Comparison of ENCODE assay signal across 34 cellular contexts in the genomic region with DNA sequence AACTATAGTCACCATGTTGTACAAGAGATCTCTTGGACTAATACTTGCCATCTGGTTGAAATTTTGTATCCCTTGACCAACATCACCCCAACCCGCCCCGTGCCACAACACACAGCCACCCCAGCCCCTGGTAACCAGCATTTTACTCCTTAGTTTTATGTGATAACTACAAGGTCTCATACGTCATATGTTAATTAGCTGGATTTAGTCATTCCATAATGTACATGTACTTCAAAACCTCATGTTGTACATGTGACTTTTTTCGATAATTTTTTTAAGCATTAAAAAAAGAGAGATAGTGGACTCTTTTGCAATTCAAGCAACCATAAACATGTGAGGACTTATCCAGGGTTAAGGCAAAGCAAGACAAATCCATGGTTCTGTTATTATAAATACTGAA.
"Had no signal": no experiment of that assay in that cellular context is flagged by ENCODE, and none has a peak within 500 bp of the region (broad histone marks: within the 10 kb centered on the region; RNA-seq: fewer than 3 reads in every experiment).

No MANE protein-coding gene starts in this region.

- DNase-seq: activated effector memory CD4-positive, alpha-beta T cell treated with anti-CD3 and anti-CD28 coated beads, Interleukin-2, amount 50 U/mL, for 16 hours; activated effector memory CD4-positive, alpha-beta T cell treated with Interleukin-2 at 50 U/mL for 16 hours; activated gamma-delta T cell; activated gamma-delta T cell treated with Interleukin-2 at 50 U/mL for 16 hours; activated naive CD4-positive, alpha-beta T cell; activated naive CD4-positive, alpha-beta T cell treated with anti-CD3 and anti-CD28 coated beads for 36 hours; activated naive CD4-positive, alpha-beta T cell treated with anti-CD3 and anti-CD28 coated beads, Interleukin-2, amount 10 ng/mL, durations not matched to agents 7 days and 5 days; activated naive CD4-positive, alpha-beta T cell treated with anti-CD3 and anti-CD28 coated beads, Interleukin-2, amount 50 U/mL, for 16 hours; activated naive CD4-positive, alpha-beta T cell treated with Interleukin-2 at 50 U/mL for 16 hours; activated naive CD8-positive, alpha-beta T cell treated with anti-CD3 and anti-CD28 coated beads for 36 hours; activated naive CD8-positive, alpha-beta T cell treated with anti-CD3 and anti-CD28 coated beads, Interleukin-2, amount 10 ng/mL, durations not matched to agents 7 days and 5 days; activated naive CD8-positive, alpha-beta T cell treated with anti-CD3 and anti-CD28 coated beads, Interleukin-2, amount 50 U/mL, for 24 hours; activated T-cell treated with anti-CD3 and anti-CD28 coated beads, Interleukin-2, amount 50 U/mL, for 1 hour; activated T-cell treated with anti-CD3 and anti-CD28 coated beads, Interleukin-2, amount 50 U/mL, for 24 hours; activated T-cell treated with anti-CD3 and anti-CD28 coated beads, Interleukin-2, amount 50 U/mL, for 4 hours; activated T-cell treated with anti-CD3 and anti-CD28 coated beads, Interleukin-2, amount 50 U/mL, for 48 hours; activated T-cell treated with anti-CD3 and anti-CD28 coated beads, Interleukin-2, amount 50 U/mL, for 72 hours; adrenal gland; amniotic stem cell; amygdala; anterior cingulate cortex; aorta; body of pancreas; brain microvascular endothelial cell; caudate nucleus; central memory CD4-positive, alpha-beta T cell; cerebellar nuclear complex had no signal

- H3K27me3 ChIP-seq: adrenal gland, ascending aorta, body of pancreas, brain microvascular endothelial cell, breast epithelium, cardiac muscle cell had no signal

- H3K4me3 ChIP-seq: adrenal gland, ascending aorta, body of pancreas, breast epithelium, cardiac muscle cell had no signal

- FAIRE-seq: astrocyte, bronchial epithelial cell had no signal

- H3K9me3 ChIP-seq: adrenal gland, ascending aorta, body of pancreas, breast epithelium had no signal

- H3K36me3 ChIP-seq: adrenal gland, ascending aorta, brain microvascular endothelial cell, breast epithelium, cardiac muscle cell had no signal

- ATAC-seq: activated naive CD4-positive, alpha-beta T cell treated with anti-CD3 and anti-CD28 coated beads, Interleukin-2, amount 50 U/mL, for 72 hours; activated naive CD8-positive, alpha-beta T cell treated with anti-CD3 and anti-CD28 coated beads, Interleukin-2, amount 50 U/mL, for 24 hours; activated T-cell treated with anti-CD3 and anti-CD28 coated beads, Interleukin-2, amount 50 U/mL, for 4 hours; activated T-cell treated with anti-CD3 and anti-CD28 coated beads, Interleukin-2, amount 50 U/mL, for 72 hours; activated T-helper 17 cell treated with anti-CD3 and anti-CD28 coated beads, Interleukin-2, amount 50 U/mL, for 72 hours; body of pancreas had no signal

- H3K27ac ChIP-seq: adrenal gland, ascending aorta, body of pancreas, brain microvascular endothelial cell, breast epithelium, cardiac muscle cell had no signal

- H3K4me1 ChIP-seq: adrenal gland, ascending aorta, body of pancreas, breast epithelium had no signal
